26 cellular contexts compared by ENCODE assay signal in genomic region chr10:59456199-59456598, GRCh38.
DNase-seq lines count a peak whose midpoint lies in the region; FAIRE-seq and TF ChIP-seq lines count a peak whose summit lies in the region.
"Had no signal": no experiment of that assay in that cellular context is flagged by ENCODE, and none has a peak within 500 bp of the region (broad histone marks: within the 10 kb centered on the region; RNA-seq: fewer than 3 reads in every experiment).

No MANE protein-coding gene starts in this region.

- intact Hi-C loops in mammary epithelial cell (cut with micrococcal nuclease) = no loop called here
- intact Hi-C loops in breast epithelium (cut with DNase I; ENCODE audit: low total_unique reads) = no loop called here
- intact Hi-C loops in thyroid gland (cut with DNase I) = no loop called here

- no peak for TF ChIP-seq POLR2A in breast epithelium (IDR thresholded peaks at IDR 0.05)
- no peak for TF ChIP-seq POLR2A in thyroid gland (IDR thresholded peaks at IDR 0.05)

- peak; percentile 81 for TF ChIP-seq EP300 in neural cell (conservative IDR thresholded peaks at IDR 0.05; ENCODE audit: poor library complexity, severe bottlenecking)

- H4K20me1 ChIP-seq in mammary epithelial cell (ENCODE audit: insufficient read depth, low read length) = no peaks in the 10 kb centered on the region
- H4K20me1 ChIP-seq in neural cell (ENCODE audit: insufficient read depth) = no peaks in the 10 kb centered on the region
- H4K20me1 ChIP-seq in GM23248 (ENCODE audit: insufficient read depth) = no peaks in the 10 kb centered on the region
- H4K20me1 ChIP-seq: BLaER1 treated with 17β-estradiol and CSF1 and Interleukin-3, amounts not matched to agents 10 nM and 100 nM had no signal

- no TSS peak for BruUV-seq in mammary epithelial cell (replicated peaks; lab: Mats Ljungman, UMichigan)

- TF ChIP-seq CTCF in mammary epithelial cell (conservative IDR thresholded peaks at IDR 0.05 in 1 of 2, IDR thresholded peaks at IDR 0.05 in 1 of 2; ENCODE audit: extremely low read depth in 1 of 2, insufficient read depth in 1 of 2, low read depth in 1 of 2, low read length in 2 of 2) (no peak), breast epithelium (IDR thresholded peaks at IDR 0.05) (no peak), bronchial epithelial cell (IDR thresholded peaks at IDR 0.05; ENCODE audit: insufficient read depth, low read length, severe bottlenecking) (no peak), neural cell (IDR thresholded peaks at IDR 0.05; ENCODE audit: poor library complexity, severe bottlenecking) (no peak), type B pancreatic cell (conservative IDR thresholded peaks at IDR 0.05) (no peak), thyroid gland (IDR thresholded peaks at IDR 0.05) (no peak)

- H3K4me3 ChIP-seq in mammary epithelial cell (replicated peaks in 1 of 3; ENCODE audit: insufficient read depth in 1 of 3, low read depth in 2 of 3, low read length in 3 of 3) = no peak overlapping the region
- H3K4me3 ChIP-seq in breast epithelium = no peak overlapping the region
- H3K4me3 ChIP-seq in bronchial epithelial cell (ENCODE audit: low read depth, low read length) = no peak overlapping the region
- H3K4me3 ChIP-seq in neural cell (ENCODE audit: low read length) = no peak overlapping the region
- no peak overlapping the region for H3K4me3 ChIP-seq in thyroid gland (replicated peaks in 1 of 3)
- H3K4me3 ChIP-seq in GM23248 = no peak overlapping the region
- H3K4me3 ChIP-seq: A549; BLaER1 treated with 17β-estradiol and CSF1 and Interleukin-3, amounts not matched to agents 10 nM and 100 nM; GM12878; GM23338 had no signal

- H3K4me1 Mint-ChIP-seq in type B pancreatic cell (ENCODE audit: unreplicated experiment) = peaks cover 9% of the 10 kb centered on the region
- H3K4me1 Mint-ChIP-seq: CD14-positive monocyte; CD8-positive, alpha-beta memory T cell; GM23338; H9 had no signal

- no peak overlapping the region for H3K9ac ChIP-seq in mammary epithelial cell (ENCODE audit: insufficient read depth, low read length)
- no peak overlapping the region for H3K9ac ChIP-seq in neural cell (ENCODE audit: low read length)
- H3K9ac ChIP-seq in GM23248 = no peak overlapping the region
- H3K9ac ChIP-seq: BLaER1 treated with 17β-estradiol and CSF1 and Interleukin-3, amounts not matched to agents 10 nM and 100 nM had no signal

- no peaks in the 10 kb centered on the region for H3K27me3 ChIP-seq in mammary epithelial cell (ENCODE audit: insufficient read depth, low read length)
- no peaks in the 10 kb centered on the region for H3K27me3 ChIP-seq in breast epithelium
- no peaks in the 10 kb centered on the region for H3K27me3 ChIP-seq in bronchial epithelial cell (ENCODE audit: control insufficient read depth, insufficient read depth, low read length)
- no peaks in the 10 kb centered on the region for H3K27me3 ChIP-seq in neural cell (ENCODE audit: insufficient read depth, low read depth, low read length)
- no peaks in the 10 kb centered on the region for H3K27me3 ChIP-seq in thyroid gland
- no peaks in the 10 kb centered on the region for H3K27me3 ChIP-seq in GM23248 (replicated peaks; ENCODE audit: insufficient read depth)
- H3K27me3 ChIP-seq: BE2C; BLaER1 treated with 17β-estradiol and CSF1 and Interleukin-3, amounts not matched to agents 10 nM and 100 nM had no signal

- H3K79me2 ChIP-seq in mammary epithelial cell (ENCODE audit: insufficient read depth, low read length) = no peaks in the 10 kb centered on the region
- H3K79me2 ChIP-seq in neural cell (replicated peaks; ENCODE audit: insufficient read depth, low read length) = no peaks in the 10 kb centered on the region
- H3K79me2 ChIP-seq in GM23248 (ENCODE audit: insufficient read depth) = no peaks in the 10 kb centered on the region

- TF ChIP-seq RAD21 in neural cell (conservative IDR thresholded peaks at IDR 0.05) = no peak

- H3K4me1 ChIP-seq in mammary epithelial cell (ENCODE audit: insufficient read depth, low read length) = no peaks in the 10 kb centered on the region
- H3K4me1 ChIP-seq in breast epithelium = no peaks in the 10 kb centered on the region
- no peaks in the 10 kb centered on the region for H3K4me1 ChIP-seq in thyroid gland
- no peaks in the 10 kb centered on the region for H3K4me1 ChIP-seq in GM23248 (ENCODE audit: insufficient read depth)
- H3K4me1 ChIP-seq: A549; BE2C; BLaER1 treated with 17β-estradiol and CSF1 and Interleukin-3, amounts not matched to agents 10 nM and 100 nM had no signal

- no peaks in the 10 kb centered on the region for H3K36me3 Mint-ChIP-seq in type B pancreatic cell
- H3K36me3 Mint-ChIP-seq: CD14-positive monocyte; CD8-positive, alpha-beta memory T cell had no signal

- no peak overlapping the region for H2AFZ ChIP-seq in mammary epithelial cell (ENCODE audit: low read depth, low read length)
- H2AFZ ChIP-seq in neural cell (ENCODE audit: low read depth, low read length) = no peak overlapping the region
- no peak overlapping the region for H2AFZ ChIP-seq in GM23248
- H2AFZ ChIP-seq: GM23338 had no signal

- no peak for FAIRE-seq in bronchial epithelial cell (lab: Jason Lieb, UNC)
- FAIRE-seq: A549, D721Med, GM12878, GM19239 had no signal

- H3K9me3 ChIP-seq in mammary epithelial cell (replicated peaks; ENCODE audit: insufficient read depth, low read length) (no peaks in the 10 kb centered on the region), breast epithelium (no peaks in the 10 kb centered on the region), neural cell (ENCODE audit: low read length) (no peaks in the 10 kb centered on the region), thyroid gland (no peaks in the 10 kb centered on the region), GM23248 (ENCODE audit: low read depth) (no peaks in the 10 kb centered on the region)
- H3K9me3 ChIP-seq: A549; BE2C; BLaER1 treated with 17β-estradiol and CSF1 and Interleukin-3, amounts not matched to agents 10 nM and 100 nM had no signal

- CTCF ChIA-PET in mammary epithelial cell (lab: Charles Lee; ENCODE audit: low non-redundant PET) = no interaction called here

- H3F3A ChIP-seq in neural cell (ENCODE audit: insufficient read depth, low read length, poor library complexity, severe bottlenecking) (no peaks in the 10 kb centered on the region), GM23248 (ENCODE audit: insufficient read depth) (no peaks in the 10 kb centered on the region)

- H3K36me3 ChIP-seq in mammary epithelial cell (ENCODE audit: insufficient read depth, low read length) = no peaks in the 10 kb centered on the region
- no peaks in the 10 kb centered on the region for H3K36me3 ChIP-seq in breast epithelium
- H3K36me3 ChIP-seq in bronchial epithelial cell (ENCODE audit: control insufficient read depth, insufficient read depth, low read length) = no peaks in the 10 kb centered on the region
- H3K36me3 ChIP-seq in neural cell (ENCODE audit: insufficient read depth, low read length) = no peaks in the 10 kb centered on the region
- H3K36me3 ChIP-seq in thyroid gland = no peaks in the 10 kb centered on the region
- H3K36me3 ChIP-seq in GM23248 (ENCODE audit: low read depth) = no peaks in the 10 kb centered on the region
- H3K36me3 ChIP-seq: BE2C; BLaER1 treated with 17β-estradiol and CSF1 and Interleukin-3, amounts not matched to agents 10 nM and 100 nM had no signal

- H3K27ac ChIP-seq in mammary epithelial cell (ENCODE audit: insufficient read depth, low read depth, low read length) (no peak overlapping the region), breast epithelium (no peak overlapping the region), neural cell (ENCODE audit: low read length) (no peak overlapping the region), thyroid gland (no peak overlapping the region), GM23248 (no peak overlapping the region)
- H3K27ac ChIP-seq: A549; BLaER1 treated with 17β-estradiol and CSF1 and Interleukin-3, amounts not matched to agents 10 nM and 100 nM had no signal

- 73% methylated on average over 2 of the region's 2 CpGs for WGBS in mammary epithelial cell (ENCODE audit: low coverage, missing lambda C conversion rate)
- 58 to 72% methylated on average over 2 of the region's 2 CpGs for WGBS in thyroid gland, 2 donors
- WGBS in GM23248 (ENCODE audit: low coverage in 1 of 2, low lambda C conversion rate in 2 of 2, missing lambda C conversion rate in 2 of 2), 2 experiments = 8 to 10% methylated on average over 2 of the region's 2 CpGs

- in situ Hi-C loops in mammary epithelial cell (cut with MboI; ENCODE audit: low sequenced_read_pairs in 2 of 2) (loop anchor here in 1 of 2 donors (25.0 kb wide), 1 partner anchor 194 kb away; no protein-coding TSS in a partner anchor), GM23248 (cut with MboI) (no loop called here)

- peaks cover 4% of the 10 kb centered on the region for H3K9me3 Mint-ChIP-seq in type B pancreatic cell
- H3K9me3 Mint-ChIP-seq: CD4-positive, alpha-beta T cell; GM23338; H9 had no signal

- H3K27ac Mint-ChIP-seq in type B pancreatic cell = peak overlapping the region; percentile 14
- H3K27ac Mint-ChIP-seq: CD14-positive monocyte; CD4-positive, alpha-beta T cell; CD8-positive, alpha-beta memory T cell; GM23338 had no signal

- no peaks in the 10 kb centered on the region for H3K9me2 ChIP-seq in neural cell (ENCODE audit: insufficient read depth, low read length)
- H3K9me2 ChIP-seq in GM23248 (ENCODE audit: insufficient read depth) = no peaks in the 10 kb centered on the region

- no peak overlapping the region for H3K4me2 ChIP-seq in mammary epithelial cell (ENCODE audit: insufficient read depth, low read depth, low read length)
- no peak overlapping the region for H3K4me2 ChIP-seq in neural cell (ENCODE audit: low read length)
- no peak overlapping the region for H3K4me2 ChIP-seq in GM23248 (ENCODE audit: unreplicated experiment)
- H3K4me2 ChIP-seq: A549; BLaER1 treated with 17β-estradiol and CSF1 and Interleukin-3, amounts not matched to agents 10 nM and 100 nM; GM23338 had no signal

- H3K4me3 Mint-ChIP-seq in type B pancreatic cell = no peak overlapping the region
- H3K4me3 Mint-ChIP-seq: CD14-positive monocyte; CD4-positive, alpha-beta T cell; CD8-positive, alpha-beta memory T cell; GM23338; H9 had no signal

- DNase-seq in mammary epithelial cell (peak; percentile 16), breast epithelium (ENCODE audit: low spot score in 2 of 2) (no peak), bronchial epithelial cell (ENCODE audit: low read depth) (peak; percentile 25), type B pancreatic cell (ENCODE audit: extremely low spot score, unreplicated experiment) (no peak), thyroid gland (no peak), GM23248 (no peak)
- DNase-seq in stimulated activated CD4-positive, alpha-beta T cell treated with anti-CD3 and anti-CD28 coated beads, Interleukin-2, amount 100 ng/mL, for 24 hours = no peak
- DNase-seq: 8988T; ACHN; AML-193; BE2C; CD4-positive, alpha-beta T cell; CD8-positive, alpha-beta memory T cell; DMS 273 treated with DMSO at 0.1 percent for 48 hours; DMS79; EL; GDM1; H9 had no signal

- dilution Hi-C loops in mammary epithelial cell (cut with HindIII; ENCODE audit: low sequenced_read_pairs) = no loop called here

- no peaks in the 10 kb centered on the region for H3K27me3 Mint-ChIP-seq in type B pancreatic cell
- H3K27me3 Mint-ChIP-seq: CD4-positive, alpha-beta T cell; CD8-positive, alpha-beta memory T cell had no signal

TF ChIP-seq in neural cell, 6 proteins besides CTCF, POLR2A, EP300 and RAD21 (continues in another document):
- TF ChIP-seq POLR2AphosphoS5 (IDR thresholded peaks at IDR 0.05) = peak; percentile 76

Comparison
In these comparisons a context has a peak if more than half of its experiments do, and no peak if none do; other contexts are left out.
1. DNase-seq: peak in mammary epithelial cell (single experiment) and bronchial epithelial cell (single experiment); none in breast epithelium (0 of 2), type B pancreatic cell (single experiment), thyroid gland (0 of 2), GM23248 (single experiment) and stimulated activated CD4-positive, alpha-beta T cell treated with anti-CD3 and anti-CD28 coated beads, Interleukin-2, amount 100 ng/mL, for 24 hours (0 of 2).